Comparison of ENCODE assay signal across 26 cellular contexts in genomic region chrX:22674947-22675346, GRCh38.
DNase-seq lines count a peak whose midpoint lies in the region.
"Had no signal": no experiment of that assay in that cellular context is flagged by ENCODE, and none has a peak within 500 bp of the region (broad histone marks: within the 10 kb centered on the region; RNA-seq: fewer than 3 reads in every experiment).

No MANE protein-coding gene starts in this region.

- H4K20me1 ChIP-seq in BLaER1 treated with 17β-estradiol and CSF1 and Interleukin-3, amounts not matched to agents 10 nM and 100 nM, result no peaks in the 10 kb centered on the region

- H3K9ac ChIP-seq in BLaER1 treated with 17β-estradiol and CSF1 and Interleukin-3, amounts not matched to agents 10 nM and 100 nM, result peak overlapping the region in 1 of 11 experiments; percentile 33; a peak in 1 of 22 replicates
- H3K9ac ChIP-seq: KMS-11 had no signal

- no peaks in the 10 kb centered on the region for H3K27me3 ChIP-seq in BLaER1 treated with 17β-estradiol and CSF1 and Interleukin-3, amounts not matched to agents 10 nM and 100 nM
- H3K27me3 ChIP-seq: hepatocyte, Peyer's patch, SJSA1, testis, vagina had no signal

- no peak overlapping the region for H3K4me3 ChIP-seq in BLaER1 treated with 17β-estradiol and CSF1 and Interleukin-3, amounts not matched to agents 10 nM and 100 nM
- H3K4me3 ChIP-seq: hepatocyte, lower lobe of right lung, Peyer's patch, SJSA1, testis, vagina had no signal

- no peaks in the 10 kb centered on the region for H3K36me3 Mint-ChIP-seq in activated CD4-positive, alpha-beta T cell treated with anti-CD3 and anti-CD28 coated beads, Interleukin-2, amount 10 ng/mL, durations not matched to agents 7 days and 5 days (ENCODE audit: low read depth)
- H3K36me3 Mint-ChIP-seq: activated naive CD8-positive, alpha-beta T cell treated with anti-CD3 and anti-CD28 coated beads for 36 hours; CD8-positive, alpha-beta T cell; immature natural killer cell had no signal

- peaks cover 25 to 56% (median 40%) of the 10 kb centered on the region in 11 experiments for H3K9me3 ChIP-seq in BLaER1 treated with 17β-estradiol and CSF1 and Interleukin-3, amounts not matched to agents 10 nM and 100 nM (replicated peaks in 1 of 11)
- H3K9me3 ChIP-seq: lower lobe of right lung, Peyer's patch, SJSA1, testis, vagina had no signal

- peak overlapping the region in 9 of 11 experiments; percentile 7 to 77 (median 63); a peak in 16 of 22 replicates for H3K4me2 ChIP-seq in BLaER1 treated with 17β-estradiol and CSF1 and Interleukin-3, amounts not matched to agents 10 nM and 100 nM
- H3K4me2 ChIP-seq: hepatocyte, KMS-11 had no signal

- H3K36me3 ChIP-seq in BLaER1 treated with 17β-estradiol and CSF1 and Interleukin-3, amounts not matched to agents 10 nM and 100 nM, result no peaks in the 10 kb centered on the region
- H3K36me3 ChIP-seq: lower lobe of right lung, Peyer's patch, SJSA1, vagina had no signal

- H3K27me3 Mint-ChIP-seq in activated CD4-positive, alpha-beta T cell treated with anti-CD3 and anti-CD28 coated beads, Interleukin-2, amount 10 ng/mL, durations not matched to agents 7 days and 5 days, result no peaks in the 10 kb centered on the region
- H3K27me3 Mint-ChIP-seq: activated naive CD8-positive, alpha-beta T cell treated with anti-CD3 and anti-CD28 coated beads for 36 hours had no signal

- H3K27ac Mint-ChIP-seq in activated CD4-positive, alpha-beta T cell treated with anti-CD3 and anti-CD28 coated beads, Interleukin-2, amount 10 ng/mL, durations not matched to agents 7 days and 5 days, result no peak overlapping the region
- H3K27ac Mint-ChIP-seq: activated naive CD8-positive, alpha-beta T cell treated with anti-CD3 and anti-CD28 coated beads for 36 hours; CD8-positive, alpha-beta T cell; immature natural killer cell; T-helper 1 cell treated with Interleukin-12 subunit alpha and Interleukin-12 subunit beta and Interleukin-4 antibody, amounts not matched to agents 30 μg/mL and 1 μg/mL, for 36 hours had no signal

- POLR2A ChIA-PET in activated CD4-positive, alpha-beta T cell treated with anti-CD3 and anti-CD28 coated beads, Interleukin-2, amount 10 ng/mL, durations not matched to agents 7 days and 5 days (lab: Charles Lee), result no interaction called here

- peak overlapping the region in 2 of 11 experiments; percentile 8 to 10; a peak in 1 of 22 replicates for H3K27ac ChIP-seq in BLaER1 treated with 17β-estradiol and CSF1 and Interleukin-3, amounts not matched to agents 10 nM and 100 nM
- H3K27ac ChIP-seq: hepatocyte, KMS-11, lower lobe of right lung, Peyer's patch, SJSA1, testis, vagina had no signal

- H3K9me3 Mint-ChIP-seq in activated CD4-positive, alpha-beta T cell treated with anti-CD3 and anti-CD28 coated beads, Interleukin-2, amount 10 ng/mL, durations not matched to agents 7 days and 5 days, result no peaks in the 10 kb centered on the region
- H3K9me3 Mint-ChIP-seq: activated naive CD8-positive, alpha-beta T cell treated with anti-CD3 and anti-CD28 coated beads for 36 hours; CD8-positive, alpha-beta T cell had no signal

- DNase-seq in G401 (ENCODE audit: low spot score) (peak; percentile 43), NCI-H748 (lab: John Stamatoyannopoulos, UW; ENCODE audit: unreplicated experiment) (peak; percentile 94), left kidney (ENCODE audit: low read depth, low spot score) (peak; percentile 81)
- no peak for DNase-seq in activated CD8-positive, alpha-beta memory T cell treated with anti-CD3 and anti-CD28 coated beads, Interleukin-2, amount 50 U/mL, for 4 hours
- DNase-seq in activated CD4-positive, alpha-beta T cell treated with anti-CD3 and anti-CD28 coated beads, Interleukin-2, amount 10 ng/mL, durations not matched to agents 7 days and 5 days, result no peak
- DNase-seq in activated T-cell treated with anti-CD3 and anti-CD28 coated beads, Interleukin-2, amount 50 U/mL, for 1 hour, result no peak
- DNase-seq: activated CD4-positive, alpha-beta T cell treated with anti-CD3 and anti-CD28 coated beads for 48 hours; activated naive CD8-positive, alpha-beta T cell treated with anti-CD3 and anti-CD28 coated beads for 36 hours; CD8-positive, alpha-beta T cell; foreskin melanocyte; immature natural killer cell; lower lobe of right lung; MV-4-11; NCI-H2107; NK-92 treated with Interleukin-12 subunit alpha and Interleukin-12 subunit beta, amount 100 ng/mL, for 24 hours; nucleus accumbens; Peyer's patch; stimulated activated CD4-positive, alpha-beta T cell treated with anti-CD3 and anti-CD28 coated beads, Interleukin-2, amount 100 ng/mL, for 48 hours; stimulated activated naive CD4-positive, alpha-beta T cell; testis had no signal

- no peaks in the 10 kb centered on the region for H3K4me1 Mint-ChIP-seq in activated CD4-positive, alpha-beta T cell treated with anti-CD3 and anti-CD28 coated beads, Interleukin-2, amount 10 ng/mL, durations not matched to agents 7 days and 5 days
- H3K4me1 Mint-ChIP-seq: activated naive CD8-positive, alpha-beta T cell treated with anti-CD3 and anti-CD28 coated beads for 36 hours; immature natural killer cell had no signal

- H3K4me3 Mint-ChIP-seq in activated CD4-positive, alpha-beta T cell treated with anti-CD3 and anti-CD28 coated beads, Interleukin-2, amount 10 ng/mL, durations not matched to agents 7 days and 5 days, result no peak overlapping the region
- H3K4me3 Mint-ChIP-seq: activated naive CD8-positive, alpha-beta T cell treated with anti-CD3 and anti-CD28 coated beads for 36 hours; CD8-positive, alpha-beta T cell; immature natural killer cell; T-helper 1 cell treated with Interleukin-12 subunit alpha and Interleukin-12 subunit beta and Interleukin-4 antibody, amounts not matched to agents 30 μg/mL and 1 μg/mL, for 36 hours had no signal

- CTCF ChIA-PET in activated CD4-positive, alpha-beta T cell treated with anti-CD3 and anti-CD28 coated beads, Interleukin-2, amount 10 ng/mL, durations not matched to agents 7 days and 5 days (lab: Charles Lee), result interaction anchor here (0.8 kb wide), 1 partner anchor 41 kb away, joined by 3 read pairs; no protein-coding TSS in a partner anchor

- in situ Hi-C loops in G401 (cut with HindIII; ENCODE audit: low sequenced_read_pairs), result no loop called here

- peaks cover 0 to 32% (median 17%) of the 10 kb centered on the region in 10 experiments; a peak in 15 of 20 replicates for H3K4me1 ChIP-seq in BLaER1 treated with 17β-estradiol and CSF1 and Interleukin-3, amounts not matched to agents 10 nM and 100 nM
- H3K4me1 ChIP-seq: lower lobe of right lung, Peyer's patch, SJSA1, testis, vagina had no signal

Comparison
In these comparisons a context has a peak if more than half of its experiments do, and no peak if none do; other contexts are left out.
1. DNase-seq: peak in G401 (single experiment), NCI-H748 (single experiment) and left kidney (single experiment); none in activated CD8-positive, alpha-beta memory T cell treated with anti-CD3 and anti-CD28 coated beads, Interleukin-2, amount 50 U/mL, for 4 hours (single experiment), activated CD4-positive, alpha-beta T cell treated with anti-CD3 and anti-CD28 coated beads, Interleukin-2, amount 10 ng/mL, durations not matched to agents 7 days and 5 days (single experiment) and activated T-cell treated with anti-CD3 and anti-CD28 coated beads, Interleukin-2, amount 50 U/mL, for 1 hour (single experiment).